Comparison of ENCODE assay signal across 9 cellular contexts in genomic region chr15:80153900-80154299, GRCh38. TPM values are rescaled to one million over a fixed set of nuclear protein-coding genes. Genes with fewer than 3 reads are reported as not detected.
DNase-seq lines count a peak whose midpoint lies in the region; ATAC-seq, FAIRE-seq and TF ChIP-seq lines count a peak whose summit lies in the region.
"Had no signal": no experiment of that assay in that cellular context is flagged by ENCODE, and none has a peak within 500 bp of the region (broad histone marks: within the 10 kb centered on the region; RNA-seq: fewer than 3 reads in every experiment).

No MANE protein-coding gene starts in this region.

- H3K27ac ChIP-seq in dorsolateral prefrontal cortex (peak overlapping the region in 3 of 59 donors; percentile 15 to 70 (median 64)), neuronal stem cell (replicated peaks; ENCODE audit: low read length) (no peak overlapping the region)

- H3K4me1 ChIP-seq in Caco-2 (peaks cover 9% of the 10 kb centered on the region; the same call in 1 of the 2 replicates), neuronal stem cell (ENCODE audit: control insufficient read depth in 2 of 2, insufficient read depth in 1 of 2, low read depth in 1 of 2, low read length in 2 of 2) (peaks cover 8 to 12% of the 10 kb centered on the region in 2 donors)

- H2BK5ac ChIP-seq in neuronal stem cell (ENCODE audit: low read length), result no peak overlapping the region

- no peak overlapping the region for H3K4me2 ChIP-seq in neuronal stem cell (ENCODE audit: insufficient read depth, low read length, poor library complexity, severe bottlenecking)

- no peak overlapping the region for H2BK15ac ChIP-seq in neuronal stem cell (ENCODE audit: low read length)

- H3K27ac Mint-ChIP-seq in Caco-2 (ENCODE audit: unreplicated experiment), result no peak overlapping the region

- H3K18ac ChIP-seq in neuronal stem cell (ENCODE audit: low read length), result no peak overlapping the region

- no peak overlapping the region for H4K91ac ChIP-seq in neuronal stem cell (ENCODE audit: low read depth, low read length, poor library complexity)

- peaks cover 7% of the 10 kb centered on the region for H3K4me1 Mint-ChIP-seq in Caco-2 (ENCODE audit: low read depth, unreplicated experiment)

- peaks cover 3% of the 10 kb centered on the region for H3K27me3 Mint-ChIP-seq in Caco-2 (ENCODE audit: insufficient read depth, unreplicated experiment)

- peak overlapping the region; percentile 94 for H2AFZ ChIP-seq in neuronal stem cell (ENCODE audit: low read length)

- TF ChIP-seq CTCF in Caco-2 (IDR thresholded peaks at IDR 0.05; ENCODE audit: insufficient read depth in 1 of 2, low read depth in 1 of 2, low read length in 1 of 2, severe bottlenecking in 1 of 2, unreplicated experiment in 1 of 2) (no peak), dorsolateral prefrontal cortex (IDR thresholded peaks at IDR 0.05 in 54 of 56, conservative IDR thresholded peaks at IDR 0.05 in 2 of 56; ENCODE audit: low read depth in 1 of 56, partially characterized antibody in 56 of 56) (no peak)

- H3K9ac ChIP-seq in neuronal stem cell (ENCODE audit: low read depth, low read length, poor library complexity), result no peak overlapping the region

- ATAC-seq in HG03571 (IDR thresholded peaks at IDR 0.05; ENCODE audit: unreplicated experiment) (no peak), GM21825 (IDR thresholded peaks at IDR 0.05; ENCODE audit: unreplicated experiment) (no peak)

- H3K9me3 ChIP-seq in Caco-2, result no peaks in the 10 kb centered on the region
- H3K9me3 ChIP-seq in neuronal stem cell (replicated peaks in 1 of 2; ENCODE audit: control insufficient read depth in 2 of 2, insufficient read depth in 1 of 2, low read depth in 1 of 2, low read length in 2 of 2), result peaks cover 0 to 2% of the 10 kb centered on the region in 2 donors

- no peaks in the 10 kb centered on the region for H3K79me1 ChIP-seq in neuronal stem cell (ENCODE audit: low read depth, low read length)

- no peak overlapping the region for H2BK12ac ChIP-seq in neuronal stem cell (ENCODE audit: low read length)

- peak overlapping the region; percentile 37 for H2AK5ac ChIP-seq in neuronal stem cell (ENCODE audit: low read depth, low read length)

- no peaks in the 10 kb centered on the region for H3K36me3 Mint-ChIP-seq in Caco-2 (ENCODE audit: insufficient read depth, unreplicated experiment)

- POLR2A ChIA-PET in Caco-2 (lab: Charles Lee), result interaction anchor here (0.6 kb wide), 1 partner anchor 846 kb away, joined by 3 read pairs; no protein-coding TSS in a partner anchor

- H3K36me3 ChIP-seq in Caco-2 (ENCODE audit: control insufficient read depth, insufficient read depth, low read length), result no peaks in the 10 kb centered on the region
- H3K36me3 ChIP-seq in neuronal stem cell (replicated peaks in 1 of 2; ENCODE audit: control insufficient read depth in 2 of 2, insufficient read depth in 2 of 2, low read length in 2 of 2), result peaks cover 0 to 2% of the 10 kb centered on the region in 2 donors

- no peaks in the 10 kb centered on the region for H3K9me3 Mint-ChIP-seq in Caco-2 (ENCODE audit: unreplicated experiment)

- H3K4me3 Mint-ChIP-seq in Caco-2 (ENCODE audit: unreplicated experiment), result peak overlapping the region; percentile 84

- peak overlapping the region; percentile 87 for H3K4me3 ChIP-seq in Caco-2 (ENCODE audit: low read depth, low read length)
- H3K4me3 ChIP-seq in dorsolateral prefrontal cortex, result peak overlapping the region in 39 of 59 donors; percentile 56 to 83 (median 70)
- H3K4me3 ChIP-seq in neuronal stem cell (ENCODE audit: low read length in 2 of 2), result peak overlapping the region in 1 of 2 donors; percentile 86

- no peak for TF ChIP-seq POLR2A in H54 (IDR thresholded peaks at IDR 0.05; ENCODE audit: low read depth, low read length)

- BruUV-seq in Caco-2 (replicated peaks; lab: Mats Ljungman, UMichigan), result no TSS peak

- DNase-seq in Caco-2 (no peak), MV-4-11 (lab: John Stamatoyannopoulos, UW) (peak; percentile 48), dorsolateral prefrontal cortex (no peak), neuronal stem cell (ENCODE audit: low spot score) (no peak), H54 (ENCODE audit: insufficient read length, low spot score) (no peak)
- no peak for DNase-seq in activated CD4-positive, CD25-positive, alpha-beta regulatory T cell treated with anti-CD3 and anti-CD28 coated beads, Interleukin-2, amount 50 U/mL, for 72 hours
- DNase-seq: T1000 had no signal

- CTCF ChIA-PET in Caco-2 (lab: Charles Lee), result no interaction called here

- intact Hi-C loops in Caco-2 (cut with micrococcal nuclease; ENCODE audit: unreplicated experiment), result loop anchor here (10.0 kb wide), 1 partner anchor 229 kb away; no protein-coding TSS in a partner anchor
- intact Hi-C loops in dorsolateral prefrontal cortex (cut with DNase I), result loop anchor here (5.0 kb wide), 1 partner anchor 97 kb away; the partner anchor contains the start of gene ZFAND6 (in 2 of the 2)

- no peak overlapping the region for H4K8ac ChIP-seq in neuronal stem cell (ENCODE audit: low read depth, low read length)

- no peak overlapping the region for H3K23ac ChIP-seq in neuronal stem cell (ENCODE audit: low read depth, low read length, poor library complexity)

- no peak overlapping the region for H2BK120ac ChIP-seq in neuronal stem cell (ENCODE audit: low read depth, low read length)

- no peak overlapping the region for H3K14ac ChIP-seq in neuronal stem cell (ENCODE audit: low read length)

- FAIRE-seq in H54 (lab: Jason Lieb, UNC), result no peak

- no peak overlapping the region for H3K4ac ChIP-seq in neuronal stem cell (ENCODE audit: low read length)

- H3K27me3 ChIP-seq in Caco-2 (replicated peaks; ENCODE audit: control insufficient read depth, insufficient read depth, low read length), result no peaks in the 10 kb centered on the region
- H3K27me3 ChIP-seq in dorsolateral prefrontal cortex, result no peaks in the 10 kb centered on the region
- H3K27me3 ChIP-seq in neuronal stem cell (ENCODE audit: control insufficient read depth in 3 of 3, insufficient read depth in 3 of 3, low read depth in 1 of 3, low read length in 3 of 3), result peaks cover 0 to 4% (median 3%) of the 10 kb centered on the region in 3 experiments

- no CpG with 5 or more reads among the region's 4 CpGs for WGBS in neuronal stem cell (ENCODE audit: extremely low coverage in 2 of 2, insufficient read length in 2 of 2, insufficient replicate concordance in 1 of 2), 2 donors

RNA-seq across cellular contexts. Expression of gene FAH, which starts 1.1 kb away (rescaled TPM):
- 20.4 TPM in 2 replicates for total RNA-seq in Caco-2 (2022)
- total RNA-seq in dorsolateral prefrontal cortex, result 10 to 100 TPM in 104 of 120 experiments, 1 to 10 TPM in 16; 6.3 to 35.3 (median 13.9) TPM
- polyA plus RNA-seq in neuronal stem cell (2013, experiment 1 of 2), result 8.8 TPM
- polyA plus RNA-seq in neuronal stem cell (2013, experiment 2 of 2), result 7.9 TPM
